ENCODE assay signal across 29 cellular contexts in the genomic region with DNA sequence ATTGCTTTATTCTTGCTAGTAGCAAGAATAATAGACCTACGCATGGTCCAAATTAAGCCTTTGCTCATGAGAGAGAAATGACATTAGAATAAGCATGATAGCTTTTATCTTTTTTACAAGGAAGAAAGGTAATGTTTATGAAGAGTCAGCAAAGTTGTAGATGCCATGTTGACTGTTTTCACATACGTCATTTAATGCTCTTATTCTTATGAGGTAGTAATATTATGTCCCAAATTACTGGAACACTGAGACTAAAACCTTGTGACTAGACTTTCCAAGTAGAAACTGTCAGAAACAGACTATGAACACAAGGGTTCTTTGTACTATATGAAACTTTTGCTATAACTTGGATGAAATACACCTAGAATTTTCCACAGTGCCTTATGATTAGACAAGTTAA.
"Had no signal": no experiment of that assay in that cellular context is flagged by ENCODE, and none has a peak within 500 bp of the region (broad histone marks: within the 10 kb centered on the region; RNA-seq: fewer than 3 reads in every experiment).

No MANE protein-coding gene starts in this region.

- H3K27ac ChIP-seq: ascending aorta, cardiac muscle cell, VCaP had no signal

- FAIRE-seq: bronchial epithelial cell had no signal

- H3K4me1 ChIP-seq: ascending aorta had no signal

- H3K9me3 ChIP-seq: ascending aorta had no signal

- ATAC-seq: activated CD8-positive, alpha-beta T cell treated with anti-CD3 and anti-CD28 coated beads for 36 hours; activated naive CD8-positive, alpha-beta T cell treated with anti-CD3 and anti-CD28 coated beads, Interleukin-2, amount 50 U/mL, for 24 hours; activated T-cell treated with anti-CD3 and anti-CD28 coated beads, Interleukin-2, amount 50 U/mL, for 4 hours; activated T-cell treated with anti-CD3 and anti-CD28 coated beads, Interleukin-2, amount 50 U/mL, for 72 hours; activated T-helper 17 cell treated with anti-CD3 and anti-CD28 coated beads, Interleukin-2, amount 50 U/mL, for 72 hours had no signal

- DNase-seq: activated B cell treated with CpG ODN at 0.5 μM for 24 hours; activated CD4-positive, alpha-beta memory T cell treated with anti-CD3 and anti-CD28 coated beads for 36 hours; activated CD4-positive, alpha-beta T cell treated with anti-CD3 and anti-CD28 coated beads for 4 hours; activated CD4-positive, alpha-beta T cell treated with anti-CD3 and anti-CD28 coated beads, Interleukin-2, amount 10 ng/mL, durations not matched to agents 24 days and 14 days; activated CD4-positive, alpha-beta T cell treated with anti-CD3 and anti-CD28 coated beads, Interleukin-2, amount 50 U/mL, for 1 hour; activated CD4-positive, alpha-beta T cell treated with anti-CD3 and anti-CD28 coated beads, Interleukin-2, amount 50 U/mL, for 4 hours; activated CD4-positive, CD25-positive, alpha-beta regulatory T cell treated with anti-CD3 and anti-CD28 coated beads, Interleukin-2, amount 50 U/mL, for 72 hours; activated CD8-positive, alpha-beta memory T cell treated with anti-CD3 and anti-CD28 coated beads, Interleukin-2, amount 50 U/mL, for 4 hours; activated CD8-positive, alpha-beta T cell treated with anti-CD3 and anti-CD28 coated beads for 36 hours; activated effector memory CD4-positive, alpha-beta T cell treated with anti-CD3 and anti-CD28 coated beads, Interleukin-2, amount 50 U/mL, for 16 hours; activated naive CD4-positive, alpha-beta T cell treated with anti-CD3 and anti-CD28 coated beads, Interleukin-2, amount 10 ng/mL, durations not matched to agents 7 days and 5 days; activated naive CD4-positive, alpha-beta T cell treated with Interleukin-2 at 50 U/mL for 16 hours; activated naive CD8-positive, alpha-beta T cell treated with anti-CD3 and anti-CD28 coated beads, Interleukin-2, amount 10 ng/mL, durations not matched to agents 7 days and 5 days; activated naive CD8-positive, alpha-beta T cell treated with anti-CD3 and anti-CD28 coated beads, Interleukin-2, amount 50 U/mL, for 24 hours; activated T-cell treated with anti-CD3 and anti-CD28 coated beads for 4 hours; activated T-cell treated with anti-CD3 and anti-CD28 coated beads, Interleukin-2, amount 50 U/mL, for 1 hour; activated T-cell treated with anti-CD3 and anti-CD28 coated beads, Interleukin-2, amount 50 U/mL, for 4 hours; activated T-cell treated with anti-CD3 and anti-CD28 coated beads, Interleukin-2, amount 50 U/mL, for 72 hours; amygdala; anterior cingulate cortex; caudate nucleus; cerebellar nuclear complex; T-helper 2 cell; T-helper 9 cell had no signal

- H3K36me3 ChIP-seq: ascending aorta, cardiac muscle cell had no signal

- H3K27me3 ChIP-seq: ascending aorta, cardiac muscle cell had no signal

- H3K4me3 ChIP-seq: ascending aorta, cardiac muscle cell had no signal
